In genomic region chr1:85121744-85122143, GRCh38 we compare ENCODE assay signal across 2 cellular contexts.
TF ChIP-seq lines count a peak whose summit lies in the region.

No MANE protein-coding gene starts in this region.

TF ChIP-seq in IMR-90, 13 proteins besides CTCF, POLR2A, EP300 and RAD21:
- TF ChIP-seq MXI1 (IDR thresholded peaks at IDR 0.05; ENCODE audit: borderline replicate concordance, low read depth, low read length), result no peak
- TF ChIP-seq RCOR1 (IDR thresholded peaks at IDR 0.05; ENCODE audit: insufficient replicate concordance, low read length), result no peak
- TF ChIP-seq MAFK (IDR thresholded peaks at IDR 0.05; ENCODE audit: low read depth, low read length), result no peak
- TF ChIP-seq CHD1 (IDR thresholded peaks at IDR 0.05; ENCODE audit: low read depth, low read length), result no peak
- no peak for TF ChIP-seq RFX5 (IDR thresholded peaks at IDR 0.05; ENCODE audit: low read depth, low read length)
- TF ChIP-seq SMC3 (IDR thresholded peaks at IDR 0.05; ENCODE audit: low read depth, low read length), result no peak
- no peak for TF ChIP-seq CEBPB (IDR thresholded peaks at IDR 0.05; ENCODE audit: low read depth, low read length)

TF ChIP-seq in H1, 55 proteins besides CTCF, POLR2A, EP300 and RAD21:
- no peak for TF ChIP-seq CREB1 (IDR thresholded peaks at IDR 0.05)
- no peak for TF ChIP-seq SIN3A (conservative IDR thresholded peaks at IDR 0.05 in 1 of 2, IDR thresholded peaks at IDR 0.05 in 1 of 2; ENCODE audit: low read depth in 1 of 2, low read length in 2 of 2)
- no peak for TF ChIP-seq SP2 (IDR thresholded peaks at IDR 0.05; ENCODE audit: low read length)
- TF ChIP-seq SP1 (IDR thresholded peaks at IDR 0.05; ENCODE audit: low read depth, low read length), result no peak
TF ChIP-seq in H1: peak in this region for 0.
